9 cellular contexts compared by ENCODE assay signal in the genomic region with DNA sequence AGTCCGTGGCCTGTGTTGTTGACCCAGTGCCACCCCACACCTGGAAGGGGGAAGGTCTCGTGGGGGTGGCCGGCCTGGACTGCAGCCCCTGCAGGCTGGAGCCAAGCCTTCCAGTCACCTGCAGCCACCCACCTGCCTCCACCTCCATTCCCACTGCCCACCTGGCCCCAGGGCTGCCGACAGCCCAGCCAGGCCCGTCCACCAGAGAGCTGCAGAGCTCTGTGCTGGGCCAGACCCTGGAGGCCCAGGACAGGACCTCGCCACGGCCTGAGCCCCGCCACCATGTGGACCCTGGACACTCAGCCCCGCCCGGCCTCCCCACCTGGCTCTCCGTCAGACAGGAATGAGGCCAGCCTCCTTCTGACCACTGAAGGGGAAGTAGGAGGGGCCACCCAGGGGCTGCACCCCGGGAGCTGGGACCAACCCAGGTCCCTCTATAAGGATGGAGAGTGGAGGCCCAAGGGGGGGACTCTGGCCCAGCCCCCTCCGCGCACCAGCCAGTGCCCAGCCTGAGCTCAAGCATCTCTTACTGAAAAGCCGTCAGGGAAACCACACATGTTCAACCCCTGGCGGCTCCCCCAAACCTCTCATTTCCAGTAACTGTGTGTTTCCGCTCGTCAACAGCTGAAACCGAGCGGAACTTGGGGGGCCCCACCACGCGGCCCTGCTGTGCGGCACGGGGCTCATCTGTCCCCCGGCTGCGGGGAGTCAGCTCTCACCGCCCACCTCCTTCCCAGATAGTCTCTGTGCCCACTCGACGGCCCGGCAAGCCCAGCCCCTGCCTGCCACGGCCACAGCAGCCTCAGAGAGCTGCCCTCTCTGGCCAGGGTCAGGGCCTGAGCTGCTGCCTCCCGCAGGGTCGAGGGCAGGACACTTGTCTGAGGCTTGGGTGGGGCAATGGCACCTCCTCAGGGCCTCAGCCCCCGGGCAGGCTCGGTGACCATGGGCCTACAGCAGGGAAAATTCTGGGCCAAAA. TPM values are rescaled to one million over a fixed set of nuclear protein-coding genes. Genes with fewer than 3 reads are reported as not detected.
DNase-seq lines count a peak whose midpoint lies in the region; ATAC-seq and TF ChIP-seq lines count a peak whose summit lies in the region.
"Had no signal": no experiment of that assay in that cellular context is flagged by ENCODE, and none has a peak within 500 bp of the region (broad histone marks: within the 10 kb centered on the region; RNA-seq: fewer than 3 reads in every experiment).

No MANE protein-coding gene starts in this region.

- H3K4me1 ChIP-seq in esophagus squamous epithelium (peaks cover 75 to 97% (median 91%) of the 10 kb centered on the region in 3 donors), testis (peaks cover 4% of the 10 kb centered on the region)

- ATAC-seq in activated CD8-positive, alpha-beta T cell treated with anti-CD3 and anti-CD28 coated beads, Interleukin-2, amount 10 ng/mL, durations not matched to agents 7 days and 5 days: peak; percentile 74
- no peak for ATAC-seq in GM21526 (IDR thresholded peaks at IDR 0.05; ENCODE audit: low FRiP score, unreplicated experiment)

- WGBS in esophagus squamous epithelium, 2 donors: 53 to 67% methylated on average over 3 to 4 of the region's 35 CpGs
- WGBS in testis, 2 donors: 82% methylated on average over 16 to 34 of the region's 35 CpGs

- H3K4me3 Mint-ChIP-seq in activated CD8-positive, alpha-beta T cell treated with anti-CD3 and anti-CD28 coated beads, Interleukin-2, amount 10 ng/mL, durations not matched to agents 7 days and 5 days: peak overlapping the region; percentile 69

- TF ChIP-seq POLR2A in esophagus squamous epithelium (IDR thresholded peaks at IDR 0.05) (no peak), testis (IDR thresholded peaks at IDR 0.05) (no peak)

- POLR2A ChIA-PET in activated CD8-positive, alpha-beta T cell treated with anti-CD3 and anti-CD28 coated beads, Interleukin-2, amount 10 ng/mL, durations not matched to agents 7 days and 5 days (lab: Charles Lee): interaction anchor here (0.6 to 2.7 kb wide), 8 partner anchors 9 to 195 kb away, joined by 3 to 16 read pairs (median 3); partner anchors contain the start of gene NOTCH1

- H3K27me3 Mint-ChIP-seq in activated CD8-positive, alpha-beta T cell treated with anti-CD3 and anti-CD28 coated beads, Interleukin-2, amount 10 ng/mL, durations not matched to agents 7 days and 5 days (ENCODE audit: low read depth): no peaks in the 10 kb centered on the region

- H3K36me3 ChIP-seq in esophagus squamous epithelium (peaks cover 0 to 45% (median 0%) of the 10 kb centered on the region in 3 donors), testis (ENCODE audit: low read depth, missing control alignments) (no peaks in the 10 kb centered on the region)

- peak overlapping the region; percentile 92 for H3K27ac Mint-ChIP-seq in activated CD8-positive, alpha-beta T cell treated with anti-CD3 and anti-CD28 coated beads, Interleukin-2, amount 10 ng/mL, durations not matched to agents 7 days and 5 days

- peak overlapping the region in 3 of 4 donors; percentile 6 to 51 (median 15) for H3K4me3 ChIP-seq in esophagus squamous epithelium
- no peak overlapping the region for H3K4me3 ChIP-seq in testis

- peaks cover 23% of the 10 kb centered on the region for H3K36me3 Mint-ChIP-seq in activated CD8-positive, alpha-beta T cell treated with anti-CD3 and anti-CD28 coated beads, Interleukin-2, amount 10 ng/mL, durations not matched to agents 7 days and 5 days (ENCODE audit: low read depth)

- no peak for TF ChIP-seq CTCF in GM20000 (IDR thresholded peaks at IDR 0.05; ENCODE audit: extremely low read depth, missing control alignments)
- TF ChIP-seq CTCF in esophagus squamous epithelium (IDR thresholded peaks at IDR 0.05): no peak
- TF ChIP-seq CTCF in testis (IDR thresholded peaks at IDR 0.05): no peak

- peak overlapping the region; percentile 64 to 86 (median 74) for H3K27ac ChIP-seq in esophagus squamous epithelium
- H3K27ac ChIP-seq in testis: no peak overlapping the region

- H3K27me3 ChIP-seq in esophagus squamous epithelium (no peaks in the 10 kb centered on the region), testis (no peaks in the 10 kb centered on the region)

- no peaks in the 10 kb centered on the region for H3K9me3 ChIP-seq in esophagus squamous epithelium
- H3K9me3 ChIP-seq in testis: no peaks in the 10 kb centered on the region

- CTCF ChIA-PET in activated CD8-positive, alpha-beta T cell treated with anti-CD3 and anti-CD28 coated beads, Interleukin-2, amount 10 ng/mL, durations not matched to agents 7 days and 5 days (lab: Charles Lee): interaction anchor here (0.6 to 2.4 kb wide), 4 partner anchors 10 to 502 kb away, joined by 3 to 21 read pairs (median 6); no protein-coding TSS in a partner anchor

- DNase-seq in GM20000 (ENCODE audit: low spot score) (peak; percentile 71), esophagus squamous epithelium (lab: John Stamatoyannopoulos, UW) (no peak), Ammon's horn (ENCODE audit: low spot score) (no peak), testis (no peak), NCI-H1105 (lab: John Stamatoyannopoulos, UW) (no peak)
- DNase-seq in activated CD8-positive, alpha-beta T cell treated with anti-CD3 and anti-CD28 coated beads, Interleukin-2, amount 10 ng/mL, durations not matched to agents 7 days and 5 days: peak; percentile 90
- peak; percentile 38 for DNase-seq in stimulated activated CD8-positive, alpha-beta memory T cell treated with anti-CD3 and anti-CD28 coated beads, Interleukin-12 subunit alpha, Interleukin-12 subunit beta, amount 100 ng/mL, for 1 hour (ENCODE audit: low read depth)
- DNase-seq: anterior cingulate cortex had no signal

- intact Hi-C loops in esophagus squamous epithelium (cut with DNase I) (no loop called here), testis (cut with DNase I; ENCODE audit: low total_unique reads) (no loop called here)

- H3K4me1 Mint-ChIP-seq in activated CD8-positive, alpha-beta T cell treated with anti-CD3 and anti-CD28 coated beads, Interleukin-2, amount 10 ng/mL, durations not matched to agents 7 days and 5 days (ENCODE audit: low read depth): peaks cover 77% of the 10 kb centered on the region

- H3K9me3 Mint-ChIP-seq in activated CD8-positive, alpha-beta T cell treated with anti-CD3 and anti-CD28 coated beads, Interleukin-2, amount 10 ng/mL, durations not matched to agents 7 days and 5 days (ENCODE audit: insufficient read depth): no peaks in the 10 kb centered on the region

RNA-seq across cellular contexts. Expression of gene NOTCH1, which starts 12.8 kb away (rescaled TPM):
- total RNA-seq in activated CD8-positive, alpha-beta T cell treated with anti-CD3 and anti-CD28 coated beads, Interleukin-2, amount 10 ng/mL, durations not matched to agents 7 days and 5 days: 10 to 100 TPM; 86.6 to 94.1 TPM
- total RNA-seq in esophagus squamous epithelium (10 to 100 TPM; 32.0 to 40.8 (median 36.2) TPM), testis (10 to 100 TPM; 32.4 to 34.1 TPM)
- polyA plus RNA-seq in testis (ENCODE audit: insufficient read depth, low read depth, low replicate concordance): 7.2 TPM

RNA-seq across cellular contexts. Expression of gene SEC16A, which starts 50.2 kb away (rescaled TPM):
- total RNA-seq in activated CD8-positive, alpha-beta T cell treated with anti-CD3 and anti-CD28 coated beads, Interleukin-2, amount 10 ng/mL, durations not matched to agents 7 days and 5 days: 10 to 100 TPM; 86.8 to 89.2 TPM
- 10 to 100 TPM; 31.2 to 49.1 (median 38.6) TPM for total RNA-seq in esophagus squamous epithelium
- 100 to 1,000 TPM in 1 of 2 donors, 10 to 100 TPM in 1; 90.4 to 103 TPM for total RNA-seq in testis
- 67.8 TPM for polyA plus RNA-seq in testis (ENCODE audit: insufficient read depth, low read depth, low replicate concordance)

Comparison
In these comparisons a context has a peak if more than half of its experiments do, and no peak if none do; other contexts are left out.
1. DNase-seq: peak in GM20000 (single experiment), activated CD8-positive, alpha-beta T cell treated with anti-CD3 and anti-CD28 coated beads, Interleukin-2, amount 10 ng/mL, durations not matched to agents 7 days and 5 days (single experiment) and stimulated activated CD8-positive, alpha-beta memory T cell treated with anti-CD3 and anti-CD28 coated beads, Interleukin-12 subunit alpha, Interleukin-12 subunit beta, amount 100 ng/mL, for 1 hour (single experiment); none in esophagus squamous epithelium (single experiment), Ammon's horn (single experiment), testis (single experiment) and NCI-H1105 (single experiment).
2. H3K27ac ChIP-seq: peak in esophagus squamous epithelium (4 of 4); none in testis (0 of 2).
3. H3K4me3 ChIP-seq: peak in esophagus squamous epithelium (3 of 4); none in testis (0 of 2).